9 cellular contexts compared by ENCODE assay signal in the genomic region with DNA sequence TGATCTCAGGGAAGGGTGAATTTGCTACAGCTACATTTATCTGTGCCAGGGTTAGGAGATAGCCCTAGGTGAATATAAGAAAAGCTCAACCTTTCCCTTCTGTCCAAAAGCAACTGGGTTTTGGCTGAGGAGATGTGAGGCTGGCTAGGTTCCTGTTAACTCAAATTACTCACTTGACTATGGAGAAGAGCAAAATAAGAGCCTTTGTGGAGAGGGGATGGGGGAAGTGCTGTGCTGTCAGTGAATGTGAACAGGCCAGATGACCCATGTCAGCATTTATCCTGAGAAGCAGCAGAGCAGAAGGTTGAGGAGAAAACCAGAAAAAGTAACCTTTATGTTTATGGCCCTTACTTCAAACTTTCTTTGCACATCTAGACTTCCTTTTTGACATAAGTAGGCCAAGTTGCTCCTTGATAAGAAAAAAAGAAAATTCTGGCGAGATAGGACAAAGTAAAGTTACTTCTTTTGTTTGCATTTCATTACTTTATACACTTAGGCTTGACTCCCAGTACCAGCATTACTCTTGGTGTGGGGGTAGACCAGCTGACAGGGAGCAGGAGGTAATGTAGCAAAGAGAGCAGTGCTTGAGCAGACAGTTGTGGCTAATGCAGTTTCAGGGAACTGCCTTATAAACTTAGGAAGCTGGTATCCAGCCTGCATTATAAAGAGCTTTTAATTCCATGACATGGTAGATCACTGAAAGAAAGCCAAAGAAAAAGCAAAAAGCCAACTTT. TPM values are rescaled to one million over a fixed set of nuclear protein-coding genes. Genes with fewer than 3 reads are reported as not detected.
DNase-seq lines count a peak whose midpoint lies in the region; ATAC-seq and TF ChIP-seq lines count a peak whose summit lies in the region.
"Had no signal": no experiment of that assay in that cellular context is flagged by ENCODE, and none has a peak within 500 bp of the region (broad histone marks: within the 10 kb centered on the region; RNA-seq: fewer than 3 reads in every experiment).

No MANE protein-coding gene starts in this region.

- TF ChIP-seq POLR2A in stomach (IDR thresholded peaks at IDR 0.05), result no peak

- WGBS in right cardiac atrium, result 53% methylated on average over 1 of the region's 1 CpG
- 20 to 32% (median 21%) methylated on average over 1 of the region's 1 CpG for WGBS in stomach, 5 donors

- H3K9me3 ChIP-seq in right cardiac atrium (ENCODE audit: control insufficient read depth, low read length) (no peaks in the 10 kb centered on the region), stomach (no peaks in the 10 kb centered on the region)

- H3K4me3 Mint-ChIP-seq in T-helper 2 cell treated with Interferon-gamma antibody and Interleukin-4, amounts not matched to agents 5 μg/mL and 100 μg/mL, for 36 hours, result no peak overlapping the region

- H3K4me3 ChIP-seq in right cardiac atrium (ENCODE audit: low read length) (no peak overlapping the region), stomach (no peak overlapping the region)

- intact Hi-C loops in right cardiac atrium (cut with DNase I), result no loop called here
- intact Hi-C loops in stomach (cut with DNase I; ENCODE audit: low total_unique reads), result no loop called here

- H3K36me3 Mint-ChIP-seq in T-helper 2 cell treated with Interferon-gamma antibody and Interleukin-4, amounts not matched to agents 5 μg/mL and 100 μg/mL, for 36 hours (ENCODE audit: low read depth), result peaks cover 12% of the 10 kb centered on the region

- no peaks in the 10 kb centered on the region for H3K27me3 ChIP-seq in right cardiac atrium (ENCODE audit: control insufficient read depth, insufficient read depth)
- no peaks in the 10 kb centered on the region for H3K27me3 ChIP-seq in stomach

- H3K4me1 ChIP-seq in right cardiac atrium (ENCODE audit: control insufficient read depth, insufficient read depth, low read length) (peaks cover 21% of the 10 kb centered on the region), stomach (peaks cover 52 to 94% (median 76%) of the 10 kb centered on the region in 4 donors)

- DNase-seq in T-helper 2 cell treated with Interferon-gamma antibody and Interleukin-4, amounts not matched to agents 5 μg/mL and 100 μg/mL, for 36 hours (ENCODE audit: low spot score), result no peak
- no peak for DNase-seq in T-helper 2 cell
- peak; percentile 13 for DNase-seq in UCSD-AML1 (lab: John Stamatoyannopoulos, UW; ENCODE audit: unreplicated experiment)
- no peak for DNase-seq in right cardiac atrium
- DNase-seq in stomach, result peak; percentile 48
- DNase-seq in NCI-H2029 (lab: John Stamatoyannopoulos, UW), result no peak
- no peak for DNase-seq in activated CD4-positive, CD25-positive, alpha-beta regulatory T cell (lab: John Stamatoyannopoulos, UW)
- DNase-seq: activated CD4-positive, alpha-beta T cell treated with anti-CD3 and anti-CD28 coated beads for 48 hours had no signal

- TF ChIP-seq CTCF in stomach (IDR thresholded peaks at IDR 0.05), result no peak

- no peaks in the 10 kb centered on the region for H3K9me3 Mint-ChIP-seq in T-helper 2 cell treated with Interferon-gamma antibody and Interleukin-4, amounts not matched to agents 5 μg/mL and 100 μg/mL, for 36 hours

- peak; percentile 70 to 80 for ATAC-seq in right cardiac atrium
- ATAC-seq in HG03469 (IDR thresholded peaks at IDR 0.05; ENCODE audit: unreplicated experiment), result no peak

- H3K36me3 ChIP-seq in stomach, result peaks cover 0 to 2% (median 0%) of the 10 kb centered on the region in 4 donors

- peaks cover 45% of the 10 kb centered on the region for H3K4me1 Mint-ChIP-seq in T-helper 2 cell treated with Interferon-gamma antibody and Interleukin-4, amounts not matched to agents 5 μg/mL and 100 μg/mL, for 36 hours (ENCODE audit: low read depth)

- no peak for TF ChIP-seq EP300 in stomach (IDR thresholded peaks at IDR 0.05)

- H3K27ac ChIP-seq in right cardiac atrium (ENCODE audit: low read length) (no peak overlapping the region), stomach (peak overlapping the region; percentile 26 to 76 (median 62))

- peak overlapping the region; percentile 7 for H3K27ac Mint-ChIP-seq in T-helper 2 cell treated with Interferon-gamma antibody and Interleukin-4, amounts not matched to agents 5 μg/mL and 100 μg/mL, for 36 hours

- H3K27me3 Mint-ChIP-seq in T-helper 2 cell treated with Interferon-gamma antibody and Interleukin-4, amounts not matched to agents 5 μg/mL and 100 μg/mL, for 36 hours (ENCODE audit: low read depth), result no peaks in the 10 kb centered on the region

RNA-seq across cellular contexts. Expression of a gene that starts 21.3 kb away (rescaled TPM):
- total RNA-seq in right cardiac atrium (10 to 100 TPM; 18.4 to 22.3 (median 19.6) TPM), stomach (100 to 1,000 TPM in 1 of 5 donors, 10 to 100 TPM in 3, 1 to 10 TPM in 1; 2.3 to 159 (median 26.8) TPM)
- polyA plus RNA-seq in right cardiac atrium (6.1 TPM), stomach (10 to 100 TPM in 2 of 3 donors, 1 to 10 TPM in 1; 8.3 to 13.3 (median 10.1) TPM)

Comparison
In these comparisons a context has a peak if more than half of its experiments do, and no peak if none do; other contexts are left out.
1. DNase-seq: peak in UCSD-AML1 (single experiment) and stomach (single experiment); none in T-helper 2 cell treated with Interferon-gamma antibody and Interleukin-4, amounts not matched to agents 5 μg/mL and 100 μg/mL, for 36 hours (single experiment), T-helper 2 cell (0 of 5), right cardiac atrium (0 of 3), NCI-H2029 (single experiment) and activated CD4-positive, CD25-positive, alpha-beta regulatory T cell (0 of 4).